Comparison of ENCODE assay signal across 1 cellular context in the genomic region with DNA sequence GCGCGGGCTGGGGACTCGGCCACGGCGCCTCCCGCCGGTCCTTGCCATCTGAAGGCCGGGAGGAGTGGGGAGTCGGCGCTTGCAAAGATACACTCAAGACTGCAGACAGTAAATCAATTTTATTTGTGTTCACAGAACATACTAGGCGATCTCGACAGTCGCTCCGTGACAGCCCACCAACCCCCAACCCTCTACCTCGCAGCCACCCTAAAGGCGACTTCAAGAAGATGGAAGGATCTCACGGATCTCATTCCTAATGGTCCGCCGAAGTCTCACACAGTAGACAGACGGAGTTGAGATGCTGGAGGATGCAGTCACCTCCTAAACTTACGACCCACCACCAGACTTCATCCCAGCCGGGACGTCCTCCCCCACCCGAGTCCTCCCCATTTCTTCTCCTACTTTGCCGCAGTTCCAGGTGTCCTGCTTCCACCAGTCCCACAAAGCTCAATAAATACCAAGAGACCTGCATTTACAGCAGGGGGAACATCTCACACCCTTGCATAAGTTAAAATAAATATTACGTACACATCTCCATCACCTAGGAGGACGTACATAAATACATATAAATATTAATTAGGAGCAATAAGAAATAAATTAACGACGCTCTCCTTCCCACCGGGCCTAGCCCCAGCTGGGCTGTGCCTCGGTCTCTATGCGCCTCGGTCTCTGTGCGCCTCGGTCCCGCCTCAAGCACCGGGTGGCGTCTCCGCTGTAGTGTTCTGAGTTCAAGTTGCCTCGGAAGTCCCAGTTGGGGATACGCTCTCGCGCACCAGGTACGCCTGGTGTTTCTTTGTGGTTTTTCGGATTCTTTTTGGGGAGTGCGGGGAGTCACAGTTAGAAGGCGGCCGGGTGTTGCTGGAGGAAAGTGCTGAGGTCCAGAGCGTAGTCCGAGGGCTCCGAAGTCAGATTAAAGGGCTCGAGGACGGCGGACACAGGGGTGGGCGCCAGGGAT.
TF ChIP-seq lines count a peak whose summit lies in the region.

No MANE protein-coding gene starts in this region.

TF ChIP-seq in HepG2, 621 proteins besides CTCF, POLR2A, EP300 and RAD21 (continued from another document and continues in another):
- TF ChIP-seq, protein P1, sequence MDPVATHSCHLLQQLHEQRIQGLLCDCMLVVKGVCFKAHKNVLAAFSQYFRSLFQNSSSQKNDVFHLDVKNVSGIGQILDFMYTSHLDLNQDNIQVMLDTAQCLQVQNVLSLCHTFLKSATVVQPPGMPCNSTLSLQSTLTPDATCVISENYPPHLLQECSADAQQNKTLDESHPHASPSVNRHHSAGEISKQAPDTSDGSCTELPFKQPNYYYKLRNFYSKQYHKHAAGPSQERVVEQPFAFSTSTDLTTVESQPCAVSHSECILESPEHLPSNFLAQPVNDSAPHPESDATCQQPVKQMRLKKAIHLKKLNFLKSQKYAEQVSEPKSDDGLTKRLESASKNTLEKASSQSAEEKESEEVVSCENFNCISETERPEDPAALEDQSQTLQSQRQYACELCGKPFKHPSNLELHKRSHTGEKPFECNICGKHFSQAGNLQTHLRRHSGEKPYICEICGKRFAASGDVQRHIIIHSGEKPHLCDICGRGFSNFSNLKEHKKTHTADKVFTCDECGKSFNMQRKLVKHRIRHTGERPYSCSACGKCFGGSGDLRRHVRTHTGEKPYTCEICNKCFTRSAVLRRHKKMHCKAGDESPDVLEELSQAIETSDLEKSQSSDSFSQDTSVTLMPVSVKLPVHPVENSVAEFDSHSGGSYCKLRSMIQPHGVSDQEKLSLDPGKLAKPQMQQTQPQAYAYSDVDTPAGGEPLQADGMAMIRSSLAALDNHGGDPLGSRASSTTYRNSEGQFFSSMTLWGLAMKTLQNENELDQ (CRISPR knock-in tag; IDR thresholded peaks at IDR 0.05; ENCODE audit: borderline replicate concordance), result no peak
- TF ChIP-seq KAT2B (IDR thresholded peaks at IDR 0.05; ENCODE audit: borderline replicate concordance, low read depth, low read length) (no peak), ETV6 (CRISPR knock-in tag; conservative IDR thresholded peaks at IDR 0.05) (no peak), ZNF816 (CRISPR knock-in tag; IDR thresholded peaks at IDR 0.05; ENCODE audit: borderline replicate concordance) (no peak; the same call in 1 of the 2 replicates), ZNF879 (CRISPR knock-in tag; IDR thresholded peaks at IDR 0.05) (no peak; the same call in 1 of the 2 replicates), HMGA1 (CRISPR knock-in tag; conservative IDR thresholded peaks at IDR 0.05) (no peak), ZFY (CRISPR knock-in tag; IDR thresholded peaks at IDR 0.05) (no peak), YY1 (IDR thresholded peaks at IDR 0.05; ENCODE audit: insufficient read depth, insufficient replicate concordance, low read depth, low read length) (no peak), XBP1 (CRISPR knock-in tag; IDR thresholded peaks at IDR 0.05) (no peak; the same call in 1 of the 2 replicates), GTF3A (CRISPR knock-in tag; conservative IDR thresholded peaks at IDR 0.05) (no peak), U2AF2 (IDR thresholded peaks at IDR 0.05; ENCODE audit: low read depth, low read length) (no peak), HDAC2 (CRISPR knock-in tag; IDR thresholded peaks at IDR 0.05) (no peak), PHF20 (CRISPR knock-in tag; IDR thresholded peaks at IDR 0.05) (no peak), SALL1 (CRISPR knock-in tag; IDR thresholded peaks at IDR 0.05) (no peak), ZNF10 (CRISPR knock-in tag; IDR thresholded peaks at IDR 0.05; ENCODE audit: borderline replicate concordance, low read depth) (no peak), ZNF143 (CRISPR knock-in tag; IDR thresholded peaks at IDR 0.05) (no peak; the same call in none of the 2 replicates), TGIF2 (CRISPR knock-in tag; IDR thresholded peaks at IDR 0.05) (no peak), ZNF619 (CRISPR knock-in tag; IDR thresholded peaks at IDR 0.05) (no peak), FOXJ3 (CRISPR knock-in tag; IDR thresholded peaks at IDR 0.05; ENCODE audit: borderline replicate concordance) (no peak), ZNF552 (CRISPR knock-in tag; IDR thresholded peaks at IDR 0.05; ENCODE audit: borderline replicate concordance) (peak; percentile 42; the same call in 1 of the 2 replicates), SNAI1 (CRISPR knock-in tag; IDR thresholded peaks at IDR 0.05; ENCODE audit: borderline replicate concordance) (no peak), STAG1 (CRISPR knock-in tag; IDR thresholded peaks at IDR 0.05) (no peak; the same call in 1 of the 2 replicates), GABPA (IDR thresholded peaks at IDR 0.05; ENCODE audit: low read depth, low read length) (no peak), GABPA (CRISPR knock-in tag; IDR thresholded peaks at IDR 0.05; ENCODE audit: low read depth) (no peak), KLF16 (CRISPR knock-in tag; IDR thresholded peaks at IDR 0.05) (no peak), NFIC (IDR thresholded peaks at IDR 0.05; ENCODE audit: low read length) (peak; percentile 7; the same call in 1 of the 2 replicates), ZSCAN9 (CRISPR knock-in tag; IDR thresholded peaks at IDR 0.05; ENCODE audit: borderline replicate concordance) (no peak; the same call in 1 of the 2 replicates), RBM22 (optimal IDR thresholded peaks at IDR 0.05; ENCODE audit: low read length) (peak; percentile 51)
- TF ChIP-seq, protein P2, sequence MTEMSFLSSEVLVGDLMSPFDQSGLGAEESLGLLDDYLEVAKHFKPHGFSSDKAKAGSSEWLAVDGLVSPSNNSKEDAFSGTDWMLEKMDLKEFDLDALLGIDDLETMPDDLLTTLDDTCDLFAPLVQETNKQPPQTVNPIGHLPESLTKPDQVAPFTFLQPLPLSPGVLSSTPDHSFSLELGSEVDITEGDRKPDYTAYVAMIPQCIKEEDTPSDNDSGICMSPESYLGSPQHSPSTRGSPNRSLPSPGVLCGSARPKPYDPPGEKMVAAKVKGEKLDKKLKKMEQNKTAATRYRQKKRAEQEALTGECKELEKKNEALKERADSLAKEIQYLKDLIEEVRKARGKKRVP (CRISPR knock-in tag; IDR thresholded peaks at IDR 0.05), result no peak
- TF ChIP-seq, protein P3, sequence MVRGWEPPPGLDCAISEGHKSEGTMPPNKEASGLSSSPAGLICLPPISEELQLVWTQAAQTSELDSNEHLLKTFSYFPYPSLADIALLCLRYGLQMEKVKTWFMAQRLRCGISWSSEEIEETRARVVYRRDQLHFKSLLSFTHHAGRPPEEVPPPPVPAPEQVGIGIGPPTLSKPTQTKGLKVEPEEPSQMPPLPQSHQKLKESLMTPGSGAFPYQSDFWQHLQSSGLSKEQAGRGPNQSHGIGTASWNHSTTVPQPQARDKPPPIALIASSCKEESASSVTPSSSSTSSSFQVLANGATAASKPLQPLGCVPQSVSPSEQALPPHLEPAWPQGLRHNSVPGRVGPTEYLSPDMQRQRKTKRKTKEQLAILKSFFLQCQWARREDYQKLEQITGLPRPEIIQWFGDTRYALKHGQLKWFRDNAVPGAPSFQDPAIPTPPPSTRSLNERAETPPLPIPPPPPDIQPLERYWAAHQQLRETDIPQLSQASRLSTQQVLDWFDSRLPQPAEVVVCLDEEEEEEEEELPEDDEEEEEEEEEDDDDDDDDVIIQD (CRISPR knock-in tag; IDR thresholded peaks at IDR 0.05; ENCODE audit: low read depth), result no peak; the same call in 1 of the 2 replicates
- TF ChIP-seq, protein P4, sequence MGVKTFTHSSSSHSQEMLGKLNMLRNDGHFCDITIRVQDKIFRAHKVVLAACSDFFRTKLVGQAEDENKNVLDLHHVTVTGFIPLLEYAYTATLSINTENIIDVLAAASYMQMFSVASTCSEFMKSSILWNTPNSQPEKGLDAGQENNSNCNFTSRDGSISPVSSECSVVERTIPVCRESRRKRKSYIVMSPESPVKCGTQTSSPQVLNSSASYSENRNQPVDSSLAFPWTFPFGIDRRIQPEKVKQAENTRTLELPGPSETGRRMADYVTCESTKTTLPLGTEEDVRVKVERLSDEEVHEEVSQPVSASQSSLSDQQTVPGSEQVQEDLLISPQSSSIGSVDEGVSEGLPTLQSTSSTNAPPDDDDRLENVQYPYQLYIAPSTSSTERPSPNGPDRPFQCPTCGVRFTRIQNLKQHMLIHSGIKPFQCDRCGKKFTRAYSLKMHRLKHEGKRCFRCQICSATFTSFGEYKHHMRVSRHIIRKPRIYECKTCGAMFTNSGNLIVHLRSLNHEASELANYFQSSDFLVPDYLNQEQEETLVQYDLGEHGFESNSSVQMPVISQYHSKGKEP (CRISPR knock-in tag; IDR thresholded peaks at IDR 0.05), result no peak
- TF ChIP-seq, protein P5, sequence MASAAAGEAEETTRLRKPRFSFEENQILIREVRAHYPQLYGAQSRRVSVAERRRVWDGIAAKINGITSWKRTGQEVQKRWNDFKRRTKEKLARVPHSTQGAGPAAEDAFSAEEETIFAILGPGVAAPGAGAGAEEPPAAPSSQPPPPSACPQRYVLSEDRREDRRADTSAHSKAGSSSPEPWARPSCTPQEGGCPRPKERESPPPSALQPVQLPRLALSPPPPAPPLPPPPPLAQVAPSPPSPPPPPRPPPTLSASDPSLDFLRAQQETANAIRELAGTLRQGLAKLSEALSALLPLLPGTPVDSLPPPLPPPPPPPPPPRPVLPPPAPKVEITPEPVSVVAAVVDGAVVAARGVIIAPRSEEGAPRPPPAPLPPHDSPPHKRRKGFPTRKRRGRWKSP (CRISPR knock-in tag; IDR thresholded peaks at IDR 0.05), result no peak; the same call in 1 of the 2 replicates
- TF ChIP-seq, protein P6, sequence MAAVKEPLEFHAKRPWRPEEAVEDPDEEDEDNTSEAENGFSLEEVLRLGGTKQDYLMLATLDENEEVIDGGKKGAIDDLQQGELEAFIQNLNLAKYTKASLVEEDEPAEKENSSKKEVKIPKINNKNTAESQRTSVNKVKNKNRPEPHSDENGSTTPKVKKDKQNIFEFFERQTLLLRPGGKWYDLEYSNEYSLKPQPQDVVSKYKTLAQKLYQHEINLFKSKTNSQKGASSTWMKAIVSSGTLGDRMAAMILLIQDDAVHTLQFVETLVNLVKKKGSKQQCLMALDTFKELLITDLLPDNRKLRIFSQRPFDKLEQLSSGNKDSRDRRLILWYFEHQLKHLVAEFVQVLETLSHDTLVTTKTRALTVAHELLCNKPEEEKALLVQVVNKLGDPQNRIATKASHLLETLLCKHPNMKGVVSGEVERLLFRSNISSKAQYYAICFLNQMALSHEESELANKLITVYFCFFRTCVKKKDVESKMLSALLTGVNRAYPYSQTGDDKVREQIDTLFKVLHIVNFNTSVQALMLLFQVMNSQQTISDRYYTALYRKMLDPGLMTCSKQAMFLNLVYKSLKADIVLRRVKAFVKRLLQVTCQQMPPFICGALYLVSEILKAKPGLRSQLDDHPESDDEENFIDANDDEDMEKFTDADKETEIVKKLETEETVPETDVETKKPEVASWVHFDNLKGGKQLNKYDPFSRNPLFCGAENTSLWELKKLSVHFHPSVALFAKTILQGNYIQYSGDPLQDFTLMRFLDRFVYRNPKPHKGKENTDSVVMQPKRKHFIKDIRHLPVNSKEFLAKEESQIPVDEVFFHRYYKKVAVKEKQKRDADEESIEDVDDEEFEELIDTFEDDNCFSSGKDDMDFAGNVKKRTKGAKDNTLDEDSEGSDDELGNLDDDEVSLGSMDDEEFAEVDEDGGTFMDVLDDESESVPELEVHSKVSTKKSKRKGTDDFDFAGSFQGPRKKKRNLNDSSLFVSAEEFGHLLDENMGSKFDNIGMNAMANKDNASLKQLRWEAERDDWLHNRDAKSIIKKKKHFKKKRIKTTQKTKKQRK (IDR thresholded peaks at IDR 0.05; ENCODE audit: low read length), result no peak
- TF ChIP-seq, protein P7, sequence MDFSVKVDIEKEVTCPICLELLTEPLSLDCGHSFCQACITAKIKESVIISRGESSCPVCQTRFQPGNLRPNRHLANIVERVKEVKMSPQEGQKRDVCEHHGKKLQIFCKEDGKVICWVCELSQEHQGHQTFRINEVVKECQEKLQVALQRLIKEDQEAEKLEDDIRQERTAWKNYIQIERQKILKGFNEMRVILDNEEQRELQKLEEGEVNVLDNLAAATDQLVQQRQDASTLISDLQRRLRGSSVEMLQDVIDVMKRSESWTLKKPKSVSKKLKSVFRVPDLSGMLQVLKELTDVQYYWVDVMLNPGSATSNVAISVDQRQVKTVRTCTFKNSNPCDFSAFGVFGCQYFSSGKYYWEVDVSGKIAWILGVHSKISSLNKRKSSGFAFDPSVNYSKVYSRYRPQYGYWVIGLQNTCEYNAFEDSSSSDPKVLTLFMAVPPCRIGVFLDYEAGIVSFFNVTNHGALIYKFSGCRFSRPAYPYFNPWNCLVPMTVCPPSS (IDR thresholded peaks at IDR 0.05), result no peak
- TF ChIP-seq, protein P8, sequence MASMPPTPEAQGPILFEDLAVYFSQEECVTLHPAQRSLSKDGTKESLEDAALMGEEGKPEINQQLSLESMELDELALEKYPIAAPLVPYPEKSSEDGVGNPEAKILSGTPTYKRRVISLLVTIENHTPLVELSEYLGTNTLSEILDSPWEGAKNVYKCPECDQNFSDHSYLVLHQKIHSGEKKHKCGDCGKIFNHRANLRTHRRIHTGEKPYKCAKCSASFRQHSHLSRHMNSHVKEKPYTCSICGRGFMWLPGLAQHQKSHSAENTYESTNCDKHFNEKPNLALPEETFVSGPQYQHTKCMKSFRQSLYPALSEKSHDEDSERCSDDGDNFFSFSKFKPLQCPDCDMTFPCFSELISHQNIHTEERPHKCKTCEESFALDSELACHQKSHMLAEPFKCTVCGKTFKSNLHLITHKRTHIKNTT (CRISPR knock-in tag; IDR thresholded peaks at IDR 0.05), result peak; percentile 20; the same call in 1 of the 2 replicates
